12 cellular contexts compared by ENCODE assay signal in genomic region chr15:68420997-68421605, GRCh38. TPM values are rescaled to one million over a fixed set of nuclear protein-coding genes. Genes with fewer than 3 reads are reported as not detected.
DNase-seq lines count a peak whose midpoint lies in the region; ATAC-seq, FAIRE-seq and TF ChIP-seq lines count a peak whose summit lies in the region.
"Not testable (repeated sequence)": the region's sequence is repeated elsewhere in the genome, so short reads cannot be mapped to it uniquely, and the experiment has no call there.
"Had no signal": no experiment of that assay in that cellular context is flagged by ENCODE, and none has a peak within 500 bp of the region (broad histone marks: within the 10 kb centered on the region; RNA-seq: fewer than 3 reads in every experiment).

No MANE protein-coding gene starts in this region.

- POLR2A ChIA-PET in HepG2 (lab: Yijun Ruan, JAX), result not testable (repeated sequence)

- H4K20me1 ChIP-seq in HepG2 (ENCODE audit: insufficient read depth, low read length), result not testable (repeated sequence)

- WGBS in esophagus muscularis mucosa, result 83% methylated on average over 10 of the region's 10 CpGs
- 10% methylated on average over 8 of the region's 10 CpGs for WGBS in HepG2 (ENCODE audit: low lambda C conversion rate)
- whole genome bisulfite sequencing in neuronal stem cell (ENCODE audit: extremely low coverage in 2 of 2, insufficient read length in 2 of 2, insufficient replicate concordance in 1 of 2), 2 donors, result no CpG with 5 or more reads among the region's 10 CpGs

- H3K27ac ChIP-seq in ascending aorta (peak overlapping the region; percentile 68 to 70), esophagus muscularis mucosa (replicated peaks in 1 of 4) (peak overlapping the region in 2 of 4 donors; percentile 7 to 13), thoracic aorta (peak overlapping the region; percentile 50 to 84)
- not testable (repeated sequence) for H3K27ac ChIP-seq in HepG2 (ENCODE audit: extremely low read length, insufficient read depth, low read length); neuronal stem cell (replicated peaks; ENCODE audit: low read length)

- not testable (repeated sequence) for H2AFZ ChIP-seq in HepG2 (ENCODE audit: low read length); neuronal stem cell (ENCODE audit: low read length)

- BruUV-seq in HepG2 (replicated peaks; lab: Mats Ljungman, UMichigan), result not testable (repeated sequence)

- H2BK120ac ChIP-seq in neuronal stem cell (ENCODE audit: low read depth, low read length), result not testable (repeated sequence)

- not testable (repeated sequence) for H3K4ac ChIP-seq in neuronal stem cell (ENCODE audit: low read length)

- H2BK15ac ChIP-seq in neuronal stem cell (ENCODE audit: low read length), result not testable (repeated sequence)

- in situ Hi-C loops in HepG2 (cut with HindIII; ENCODE audit: extremely low pct_ligation_motif_present, low pct_unique_long_range_greater_than_20kb), result not testable (repeated sequence)

- H3K79me2 ChIP-seq in HepG2 (ENCODE audit: insufficient read depth, low read length), result not testable (repeated sequence)

- not testable (repeated sequence) for H2BK5ac ChIP-seq in neuronal stem cell (ENCODE audit: low read length)

- CTCF ChIA-PET in HepG2 (lab: Yijun Ruan, JAX; ENCODE audit: low intra/inter-chr PET ratio, low total read pairs), result not testable (repeated sequence)

- not testable (repeated sequence) for H3K27me3 ChIP-seq in ascending aorta; esophagus muscularis mucosa; thoracic aorta (replicated peaks; ENCODE audit: insufficient read depth)
- H3K27me3 ChIP-seq in HepG2 (ENCODE audit: control insufficient read depth in 1 of 2, insufficient read depth in 2 of 2, low read length in 2 of 2) (peaks cover 3 to 11% of the 10 kb centered on the region in 2 experiments; a peak in 3 of 5 replicates), neuronal stem cell (ENCODE audit: control insufficient read depth in 3 of 3, insufficient read depth in 3 of 3, low read depth in 1 of 3, low read length in 3 of 3) (peaks cover 0 to 21% (median 0%) of the 10 kb centered on the region in 3 experiments)

- not testable (repeated sequence) for H3K14ac ChIP-seq in neuronal stem cell (ENCODE audit: low read length)

- not testable (repeated sequence) for H3K4me3 ChIP-seq in ascending aorta; esophagus muscularis mucosa; HepG2 (replicated peaks in 1 of 3; ENCODE audit: insufficient read depth in 1 of 3, low read depth in 2 of 3, low read length in 3 of 3); neuronal stem cell (ENCODE audit: low read length in 2 of 2); thoracic aorta

- not testable (repeated sequence) for H3K9me3 ChIP-seq in ascending aorta; esophagus muscularis mucosa; HepG2 (ENCODE audit: low read length); neuronal stem cell (replicated peaks in 1 of 2; ENCODE audit: control insufficient read depth in 2 of 2, insufficient read depth in 1 of 2, low read depth in 1 of 2, low read length in 2 of 2); thoracic aorta

- not testable (repeated sequence) for H3K4me2 ChIP-seq in HepG2 (ENCODE audit: low read depth, low read length); neuronal stem cell (ENCODE audit: insufficient read depth, low read length, poor library complexity, severe bottlenecking)

- FAIRE-seq in HepG2 (lab: Jason Lieb, UNC), result not testable (repeated sequence)

- not testable (repeated sequence) for TF ChIP-seq EP300 in esophagus muscularis mucosa (IDR thresholded peaks at IDR 0.05); HepG2 (IDR thresholded peaks at IDR 0.05; ENCODE audit: low read depth in 2 of 2, low read length in 2 of 2); HepG2 (CRISPR knock-in tag; IDR thresholded peaks at IDR 0.05; ENCODE audit: borderline replicate concordance)

- ATAC-seq in HepG2, result peak; percentile 56
- ATAC-seq in thoracic aorta (ENCODE audit: insufficient number of reproducible peaks, low FRiP score, low read depth), result not testable (repeated sequence)

- H3K18ac ChIP-seq in neuronal stem cell (ENCODE audit: low read length), result peak overlapping the region; percentile 33

- not testable (repeated sequence) for TF ChIP-seq POLR2A in esophagus muscularis mucosa (IDR thresholded peaks at IDR 0.05; ENCODE audit: low read depth); HepG2 (IDR thresholded peaks at IDR 0.05; ENCODE audit: insufficient read depth in 1 of 2, low read depth in 2 of 2, low read length in 2 of 2)

- H4K91ac ChIP-seq in neuronal stem cell (ENCODE audit: low read depth, low read length, poor library complexity), result not testable (repeated sequence)

- H3K9ac ChIP-seq in HepG2 (ENCODE audit: insufficient read depth, low read depth, low read length); neuronal stem cell (ENCODE audit: low read depth, low read length, poor library complexity): not testable (repeated sequence)

- not testable (repeated sequence) for H2BK12ac ChIP-seq in neuronal stem cell (ENCODE audit: low read length)

- not testable (repeated sequence) for H3K36me3 ChIP-seq in ascending aorta; esophagus muscularis mucosa; HepG2 (replicated peaks in 1 of 2; ENCODE audit: control insufficient read depth in 1 of 2, insufficient read depth in 2 of 2, low read length in 2 of 2); neuronal stem cell (replicated peaks in 1 of 2; ENCODE audit: control insufficient read depth in 2 of 2, insufficient read depth in 2 of 2, low read length in 2 of 2); thoracic aorta

- H3K23ac ChIP-seq in neuronal stem cell (ENCODE audit: low read depth, low read length, poor library complexity), result not testable (repeated sequence)

- intact Hi-C loops in ascending aorta (cut with DNase I), result loop anchor here (5.0 kb wide), 2 partner anchors 39 to 54 kb away; no protein-coding TSS in a partner anchor
- intact Hi-C loops in esophagus muscularis mucosa (cut with DNase I); HepG2 (cut with micrococcal nuclease; ENCODE audit: unreplicated experiment): not testable (repeated sequence)

- peak overlapping the region; percentile 9 for H2AK5ac ChIP-seq in neuronal stem cell (ENCODE audit: low read depth, low read length)

- TF ChIP-seq RAD21 in HepG2 (CRISPR knock-in tag; IDR thresholded peaks at IDR 0.05), result not testable (repeated sequence)

- H4K8ac ChIP-seq in neuronal stem cell (ENCODE audit: low read depth, low read length), result not testable (repeated sequence)

- H3K4me1 ChIP-seq in ascending aorta (peaks cover 10 to 46% of the 10 kb centered on the region in 2 donors), esophagus muscularis mucosa (peaks cover 3 to 34% (median 17%) of the 10 kb centered on the region in 4 donors), HepG2 (ENCODE audit: insufficient read depth, low read length) (peaks cover 18% of the 10 kb centered on the region), neuronal stem cell (ENCODE audit: control insufficient read depth in 2 of 2, insufficient read depth in 1 of 2, low read depth in 1 of 2, low read length in 2 of 2) (peaks cover 4 to 27% of the 10 kb centered on the region in 2 donors), thoracic aorta (ENCODE audit: control insufficient read depth in 1 of 2, low read depth in 2 of 2) (peaks cover 28 to 83% of the 10 kb centered on the region in 2 donors)

- not testable (repeated sequence) for H3K79me1 ChIP-seq in neuronal stem cell (ENCODE audit: low read depth, low read length)

- peak; percentile 16 for DNase-seq in CD1c-positive myeloid dendritic cell (ENCODE audit: extremely low spot score)
- peak; percentile 34 for DNase-seq in HuH-7 (ENCODE audit: low spot score)
- DNase-seq in RPMI7951 (ENCODE audit: low read depth), result peak; percentile 40
- DNase-seq in ascending aorta (ENCODE audit: low spot score in 2 of 2), result peak in 1 of 2 donors; percentile 63
- DNase-seq in esophagus muscularis mucosa (ENCODE audit: extremely low spot score), result peak; percentile 91
- not testable (repeated sequence) for DNase-seq in HepG2 (ENCODE audit: low spot score); neuronal stem cell (ENCODE audit: low spot score); thoracic aorta (ENCODE audit: low spot score)

- TF ChIP-seq CTCF in ascending aorta (IDR thresholded peaks at IDR 0.05); esophagus muscularis mucosa (IDR thresholded peaks at IDR 0.05); HepG2 (CRISPR knock-in tag; IDR thresholded peaks at IDR 0.05); thoracic aorta (IDR thresholded peaks at IDR 0.05): not testable (repeated sequence)

RNA-seq across cellular contexts. Expression of gene ITGA11, which starts 10.9 kb away (rescaled TPM):
- total RNA-seq in RPMI7951 (2014; rRNA removed; shearing (Covaris generic)), result 90.7 and 102 TPM in 2 replicates
- total RNA-seq in ascending aorta (136 TPM), esophagus muscularis mucosa (10 to 100 TPM in 2 of 4 donors, 1 to 10 TPM in 2; 3.3 to 15.8 (median 8.6) TPM), HepG2 (2016; rRNA removed; fragmentation: Illumina TruSeq; extraction: Trizol) (not detected in 2 replicates), thoracic aorta (100 to 1,000 TPM; 246 to 360 TPM)
- total RNA-seq in HepG2 (2016; cell fraction: cytosol; rRNA removed; fragmentation: Illumina TruSeq; extraction: Trizol; ENCODE audit: low read depth), result not detected in 2 replicates
- total RNA-seq in HepG2 (2016; cell fraction: insoluble cytoplasmic fraction; rRNA removed; fragmentation: Illumina TruSeq; extraction: Trizol), result not detected in 2 replicates
- not detected in 2 replicates for total RNA-seq in HepG2 (2016; cell fraction: membrane; rRNA removed; fragmentation: Illumina TruSeq; extraction: Trizol)
- 0.03 TPM in 1 of 2 replicates, not detected in the other for total RNA-seq in HepG2 (2016; cell fraction: nucleus; rRNA removed; fragmentation: Illumina TruSeq; extraction: Trizol)
- not detected in 2 replicates for polyA plus RNA-seq in HepG2 (2011; rRNA removed)
- not detected in 2 replicates for polyA plus RNA-seq in HepG2 (2011; cell fraction: cytosol; rRNA removed)
- polyA plus RNA-seq in HepG2 (2011; cell fraction: nucleus; rRNA removed), result 0.02 TPM in 2 replicates
- 0.01 TPM in 1 of 2 replicates, not detected in the other for polyA plus RNA-seq in HepG2 (2012)
- not detected in 2 replicates for polyA plus RNA-seq in HepG2 (2016; cell fraction: cytosol; fragmentation: Illumina TruSeq; extraction: Trizol; ENCODE audit: low read depth)
- polyA plus RNA-seq in HepG2 (2016; cell fraction: insoluble cytoplasmic fraction; fragmentation: Illumina TruSeq; extraction: Trizol; ENCODE audit: low read depth), result not detected in 2 replicates
- not detected in 2 replicates for polyA plus RNA-seq in HepG2 (2016; cell fraction: membrane; fragmentation: Illumina TruSeq; extraction: Trizol; ENCODE audit: low read depth)
- polyA plus RNA-seq in HepG2 (2016; cell fraction: nucleus; fragmentation: Illumina TruSeq; extraction: Trizol; ENCODE audit: insufficient read depth, low read depth), result not detected in 2 replicates
- polyA minus RNA-seq in HepG2 (2011; rRNA and poly(A)+ RNA removed; ENCODE audit: low replicate concordance), result not detected in 2 replicates
- not detected in 2 replicates for polyA minus RNA-seq in HepG2 (2011; cell fraction: cytosol; rRNA and poly(A)+ RNA removed)
- polyA minus RNA-seq in HepG2 (2011; cell fraction: nucleus; rRNA and poly(A)+ RNA removed), result 0.12 TPM in 1 of 2 replicates, not detected in the other
- 0.06 TPM for polyA plus RNA-seq in neuronal stem cell (2013, experiment 1 of 2)
- polyA plus RNA-seq in neuronal stem cell (2013, experiment 2 of 2), result 0.10 TPM
- total RNA-seq: CD8-positive, alpha-beta memory T cell; foreskin keratinocyte had no signal
- polyA plus RNA-seq: CD8-positive, alpha-beta memory T cell; foreskin keratinocyte; IgD-negative memory B cell; immature natural killer cell had no signal
